8 cellular contexts compared by ENCODE assay signal in the genomic region with DNA sequence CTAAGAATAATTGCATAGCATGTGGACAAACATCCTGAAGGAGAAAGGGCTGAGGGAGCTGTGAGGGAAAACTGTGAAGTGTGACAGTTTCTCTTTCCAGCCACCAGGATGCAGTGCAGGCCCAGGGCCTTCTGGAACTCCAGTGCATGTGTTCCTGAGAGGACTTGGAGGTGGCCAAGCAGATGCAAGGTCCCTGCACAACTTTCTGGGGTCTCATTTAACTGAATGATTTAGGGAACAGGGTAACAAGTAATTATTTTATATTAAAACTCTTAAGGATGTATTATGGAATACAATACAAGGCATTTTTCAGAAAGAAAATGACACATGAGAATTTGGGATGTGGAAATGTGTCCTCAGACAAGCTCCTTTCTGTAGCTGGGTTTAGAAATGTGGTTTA.
DNase-seq lines count a peak whose midpoint lies in the region; ATAC-seq and TF ChIP-seq lines count a peak whose summit lies in the region.

No MANE protein-coding gene starts in this region.

- peak; percentile 98 for TF ChIP-seq CTCF in AG10803 (conservative IDR thresholded peaks at IDR 0.05; ENCODE audit: low read length)
- TF ChIP-seq CTCF in foreskin fibroblast (IDR thresholded peaks at IDR 0.05; ENCODE audit: low read depth, low read length), result peak; percentile 89
- peak; percentile 27 to 55 (median 31) for TF ChIP-seq CTCF in ovary (IDR thresholded peaks at IDR 0.05)

- TF ChIP-seq POLR2A in GM18505 (IDR thresholded peaks at IDR 0.05; ENCODE audit: borderline replicate concordance, extremely low read depth, insufficient read depth, insufficient read length), result no peak
- no peak for TF ChIP-seq POLR2A in ovary (IDR thresholded peaks at IDR 0.05)

- no peaks in the 10 kb centered on the region for H3K4me1 Mint-ChIP-seq in activated T-cell treated with anti-CD3 and anti-CD28 coated beads, Interleukin-2, amount 50 U/mL, for 4 hours (ENCODE audit: low read depth)

- no peak overlapping the region for H3K27ac ChIP-seq in ovary

- no peaks in the 10 kb centered on the region for H3K9me3 ChIP-seq in ovary

- H3K4me3 Mint-ChIP-seq in activated T-cell treated with anti-CD3 and anti-CD28 coated beads, Interleukin-2, amount 50 U/mL, for 4 hours, result no peak overlapping the region

- no peaks in the 10 kb centered on the region for H3K4me1 ChIP-seq in ovary (ENCODE audit: insufficient read depth)

- no peaks in the 10 kb centered on the region for H3K36me3 ChIP-seq in ovary

- no peaks in the 10 kb centered on the region for H3K36me3 Mint-ChIP-seq in activated T-cell treated with anti-CD3 and anti-CD28 coated beads, Interleukin-2, amount 50 U/mL, for 4 hours (ENCODE audit: insufficient read depth)

- no peaks in the 10 kb centered on the region for H3K9me3 Mint-ChIP-seq in activated T-cell treated with anti-CD3 and anti-CD28 coated beads, Interleukin-2, amount 50 U/mL, for 4 hours

- H3K4me3 ChIP-seq in AG10803 (ENCODE audit: low read length) (no peak overlapping the region), foreskin fibroblast (ENCODE audit: low read depth in 1 of 2, low read length in 2 of 2) (no peak overlapping the region), ovary (no peak overlapping the region)

- H3K27me3 ChIP-seq in ovary, result no peaks in the 10 kb centered on the region

- TF ChIP-seq EP300 in ovary (IDR thresholded peaks at IDR 0.05), result no peak

- ATAC-seq in GM18505 (IDR thresholded peaks at IDR 0.05; ENCODE audit: unreplicated experiment) (peak; percentile 83), HG03442 (IDR thresholded peaks at IDR 0.05; ENCODE audit: unreplicated experiment) (peak; percentile 86), HG02571 (IDR thresholded peaks at IDR 0.05; ENCODE audit: unreplicated experiment) (no peak)
- peak; percentile 50 to 62 for ATAC-seq in activated T-cell treated with anti-CD3 and anti-CD28 coated beads, Interleukin-2, amount 50 U/mL, for 4 hours

- DNase-seq in AG10803 (ENCODE audit: low read depth) (peak; percentile 76), NCI-H774 (lab: John Stamatoyannopoulos, UW) (peak; percentile 63), foreskin fibroblast (peak; percentile 55 to 85), ovary (peak; percentile 36 to 58 (median 48))
- peak; percentile 14 for DNase-seq in activated T-cell treated with anti-CD3 and anti-CD28 coated beads, Interleukin-2, amount 50 U/mL, for 4 hours

- intact Hi-C loops in ovary (cut with DNase I), result loop anchor here in 2 of 4 donors (5.0 to 10.0 kb wide), 2 partner anchors 138 to 145 kb away; partner anchors contain the start of gene C1orf52 (in 1 of the 2)

- H3K27me3 Mint-ChIP-seq in activated T-cell treated with anti-CD3 and anti-CD28 coated beads, Interleukin-2, amount 50 U/mL, for 4 hours (ENCODE audit: low read depth), result no peaks in the 10 kb centered on the region

Comparison
In these comparisons a context has a peak if more than half of its experiments do, and no peak if none do; other contexts are left out.
1. DNase-seq: peak in every context shown above with its lines; median percentile 76 in AG10803; 70 in foreskin fibroblast; 63 in NCI-H774; 48 in ovary; 14 in activated T-cell treated with anti-CD3 and anti-CD28 coated beads, Interleukin-2, amount 50 U/mL, for 4 hours.
2. CTCF ChIP-seq: peak in every context shown above with its lines; median percentile 98 in AG10803; 89 in foreskin fibroblast; 31 in ovary.